ENCODE assay signal across 13 cellular contexts in genomic region chr11:34262601-34263081, GRCh38.
A peak's percentile ranks its signal among the peaks of the same experiment; 100 is the strongest.
DNase-seq lines count a peak whose midpoint lies in the region; ATAC-seq, FAIRE-seq and TF ChIP-seq lines count a peak whose summit lies in the region.
"Had no signal": no experiment of that assay in that cellular context is flagged by ENCODE, and none has a peak within 500 bp of the region (broad histone marks: within the 10 kb centered on the region; RNA-seq: fewer than 3 reads in every experiment).

No MANE protein-coding gene starts in this region.

- FAIRE-seq in GM12892 (lab: Jason Lieb, UNC), result no peak

- H2BK5ac ChIP-seq in H9 (ENCODE audit: insufficient read length, low read length), result no peak overlapping the region

- no peak for TF ChIP-seq CTCF in H9 (conservative IDR thresholded peaks at IDR 0.05)
- no peak for TF ChIP-seq CTCF in PC-9 (conservative IDR thresholded peaks at IDR 0.05)
- TF ChIP-seq CTCF in MCF 10A (IDR thresholded peaks at IDR 0.05; ENCODE audit: unreplicated experiment), result no peak

- no peak overlapping the region for H3K14ac ChIP-seq in H9 (ENCODE audit: insufficient read depth, low read length)

- no peaks in the 10 kb centered on the region for H3K36me3 ChIP-seq in PC-9 (ENCODE audit: low read depth)

- H3K4me3 Mint-ChIP-seq in H9 (no peak overlapping the region), MCF 10A (ENCODE audit: unreplicated experiment) (no peak overlapping the region)
- H3K4me3 Mint-ChIP-seq: activated naive CD8-positive, alpha-beta T cell treated with anti-CD3 and anti-CD28 coated beads for 36 hours; central memory CD8-positive, alpha-beta T cell; immature natural killer cell had no signal

- no CpG with 5 or more reads among the region's 6 CpGs for WGBS in H9 (ENCODE audit: extremely low coverage, insufficient read length, low lambda C conversion rate)

- TF ChIP-seq POLR2A in GM12892 (IDR thresholded peaks at IDR 0.05; ENCODE audit: low read depth, low read length), result no peak

- no peak overlapping the region for H3K4me3 ChIP-seq in PC-9

- H3T11ph ChIP-seq in H9 (ENCODE audit: low read length), result no peak overlapping the region

- H3K9ac ChIP-seq in H9 (ENCODE audit: extremely low read depth, insufficient read length, low read length), result no peak overlapping the region

- no peak overlapping the region for H3K56ac ChIP-seq in H9 (ENCODE audit: insufficient read length, low read depth, low read length)

- H4K5ac ChIP-seq in H9 (ENCODE audit: insufficient read length, low read depth, low read length), result no peak overlapping the region

- BruUV-seq in PC-9 (replicated peaks; lab: Mats Ljungman, UMichigan), result no TSS peak
- no TSS peak for BruUV-seq in MCF 10A (replicated peaks; lab: Mats Ljungman, UMichigan)

- H2AK5ac ChIP-seq in H9 (ENCODE audit: insufficient read length, low read length), result no peak overlapping the region

- no peaks in the 10 kb centered on the region for H4K20me1 ChIP-seq in H9 (ENCODE audit: control insufficient read depth, insufficient read depth, insufficient read length)
- H4K20me1 ChIP-seq in PC-9 (ENCODE audit: insufficient read depth), result no peaks in the 10 kb centered on the region

- no peak overlapping the region for H2BK15ac ChIP-seq in H9 (ENCODE audit: low read depth, low read length)

- H3K18ac ChIP-seq in H9 (ENCODE audit: insufficient read length, low read depth, low read length), result no peak overlapping the region

- H3K9me3 ChIP-seq in H9 (ENCODE audit: control insufficient read depth, low read depth, low read length) (no peaks in the 10 kb centered on the region), PC-9 (ENCODE audit: insufficient read depth, low read depth) (no peaks in the 10 kb centered on the region)

- POLR2A ChIA-PET in PC-9 (lab: Charles Lee; ENCODE audit: unreplicated experiment) (interaction anchor here (0.6 to 0.9 kb wide), 4 partner anchors 18 to 82 kb away, joined by 3 to 10 read pairs (median 4); no protein-coding TSS in a partner anchor), MCF 10A (lab: Yijun Ruan, JAX) (interaction anchor here (0.6 to 1.6 kb wide), 6 partner anchors 9 to 474 kb away, joined by 3 to 5 read pairs (median 4); no protein-coding TSS in a partner anchor)

- no peak overlapping the region for H4K8ac ChIP-seq in H9 (replicated peaks; ENCODE audit: insufficient read length, low read depth, low read length)

- H2AFZ ChIP-seq in H9 (ENCODE audit: low read length) (no peak overlapping the region), PC-9 (no peak overlapping the region)

- H3K27me3 Mint-ChIP-seq in H9 (ENCODE audit: low read depth) (no peaks in the 10 kb centered on the region; the same call in 1 of the 2 replicates), MCF 10A (ENCODE audit: insufficient read depth, unreplicated experiment) (no peaks in the 10 kb centered on the region)
- H3K27me3 Mint-ChIP-seq: activated naive CD8-positive, alpha-beta T cell treated with anti-CD3 and anti-CD28 coated beads for 36 hours; central memory CD8-positive, alpha-beta T cell had no signal

- H3K4ac ChIP-seq in H9 (ENCODE audit: low read depth, low read length), result no peak overlapping the region

- H3K4me1 ChIP-seq in H9 (ENCODE audit: insufficient read depth, low read length), result peaks cover 4% of the 10 kb centered on the region; the same call in 1 of the 2 replicates
- peaks cover 63% of the 10 kb centered on the region for H3K4me1 ChIP-seq in PC-9 (replicated peaks; ENCODE audit: insufficient read depth)

- H4K91ac ChIP-seq in H9 (ENCODE audit: insufficient read length, low read depth, low read length), result no peak overlapping the region

- peaks cover 28 to 36% of the 10 kb centered on the region in 2 experiments for H3K4me1 Mint-ChIP-seq in H9
- peaks cover 20% of the 10 kb centered on the region for H3K4me1 Mint-ChIP-seq in MCF 10A (ENCODE audit: insufficient read depth, unreplicated experiment)
- H3K4me1 Mint-ChIP-seq: central memory CD8-positive, alpha-beta T cell; immature natural killer cell had no signal

- H2BK12ac ChIP-seq in H9 (ENCODE audit: insufficient read length, low read depth, low read length), result no peak overlapping the region

- ATAC-seq in sciatic nerve, result peak; percentile 53

- H3F3A ChIP-seq in PC-9 (ENCODE audit: insufficient read depth, low read depth), result peaks cover 37% of the 10 kb centered on the region

- H3K9me2 ChIP-seq in PC-9 (ENCODE audit: insufficient read depth), result no peaks in the 10 kb centered on the region

- H3K27ac ChIP-seq in H9 (ENCODE audit: insufficient read length, low read depth, low read length), result no peak overlapping the region
- H3K27ac ChIP-seq in PC-9, result peak overlapping the region; percentile 79

- H3K23me2 ChIP-seq in H9 (ENCODE audit: insufficient read length, low read depth, low read length, poor library complexity, severe bottlenecking), result no peaks in the 10 kb centered on the region

- H3K4me2 ChIP-seq in H9 (ENCODE audit: insufficient read depth, insufficient read length, low read length) (no peak overlapping the region), PC-9 (peak overlapping the region; percentile 27)

- H3K27ac Mint-ChIP-seq in H9, result peak overlapping the region in 2 of 3 experiments; percentile 53 to 88; a peak in 4 of 7 replicates
- H3K27ac Mint-ChIP-seq in MCF 10A (ENCODE audit: low read depth, unreplicated experiment), result no peak overlapping the region
- H3K27ac Mint-ChIP-seq: activated naive CD8-positive, alpha-beta T cell treated with anti-CD3 and anti-CD28 coated beads for 36 hours; CD4-positive, alpha-beta memory T cell; immature natural killer cell had no signal

- H3K79me1 ChIP-seq in H9 (ENCODE audit: insufficient read depth, low read depth, low read length, poor library complexity, severe bottlenecking), result no peaks in the 10 kb centered on the region

- no peak overlapping the region for H2BK120ac ChIP-seq in H9 (ENCODE audit: low read depth, low read length, poor library complexity, severe bottlenecking)

- DNase-seq in H9, result no peak
- peak in 1 of 2 experiments; percentile 33 for DNase-seq in PC-9
- DNase-seq in inferior parietal cortex (ENCODE audit: extremely low spot score), result peak; percentile 74
- no peak for DNase-seq in sciatic nerve (ENCODE audit: low spot score)
- no peak for DNase-seq in GM12892 (ENCODE audit: insufficient read length)
- no peak for DNase-seq in MCF 10A (ENCODE audit: unreplicated experiment)
- no peak for DNase-seq in NCI-H82 (lab: John Stamatoyannopoulos, UW)
- no peak for DNase-seq in SIG-M5 treated with dmso at 0.1 percent for 504 hours (lab: John Stamatoyannopoulos, UW; ENCODE audit: unreplicated experiment)
- DNase-seq: activated naive CD8-positive, alpha-beta T cell treated with anti-CD3 and anti-CD28 coated beads for 36 hours; CD4-positive, alpha-beta memory T cell; immature natural killer cell; stimulated activated CD4-positive, alpha-beta T cell treated with anti-CD3 and anti-CD28 coated beads, Interleukin-2, amount 100 ng/mL, for 24 hours had no signal

- H3K79me2 ChIP-seq in H9 (ENCODE audit: insufficient read depth, low read length) (no peaks in the 10 kb centered on the region), PC-9 (ENCODE audit: low read depth) (peaks cover 86% of the 10 kb centered on the region)

- H3K36me3 Mint-ChIP-seq in H9 (ENCODE audit: insufficient read depth in 1 of 3, low read depth in 3 of 3) (no peaks in the 10 kb centered on the region), MCF 10A (ENCODE audit: insufficient read depth, unreplicated experiment) (no peaks in the 10 kb centered on the region)
- H3K36me3 Mint-ChIP-seq: activated naive CD8-positive, alpha-beta T cell treated with anti-CD3 and anti-CD28 coated beads for 36 hours; CD4-positive, alpha-beta memory T cell; immature natural killer cell had no signal

- H3K23ac ChIP-seq in H9 (ENCODE audit: insufficient read length, low read depth, low read length), result no peak overlapping the region

- H3K9me3 Mint-ChIP-seq in H9, result no peaks in the 10 kb centered on the region
- H3K9me3 Mint-ChIP-seq in MCF 10A (ENCODE audit: unreplicated experiment), result no peaks in the 10 kb centered on the region
- H3K9me3 Mint-ChIP-seq: activated naive CD8-positive, alpha-beta T cell treated with anti-CD3 and anti-CD28 coated beads for 36 hours; CD4-positive, alpha-beta memory T cell; central memory CD8-positive, alpha-beta T cell; immature natural killer cell had no signal

- intact Hi-C loops in PC-9 (cut with micrococcal nuclease; ENCODE audit: unreplicated experiment), result loop anchor here (1.0 to 5.0 kb wide), 7 partner anchors 11 to 96 kb away; partner anchors contain the start of gene ABTB2
- intact Hi-C loops in sciatic nerve (cut with DNase I), result loop anchor here (5.0 kb wide), 1 partner anchor 80 kb away; no protein-coding TSS in a partner anchor
- intact Hi-C loops in MCF 10A (cut with micrococcal nuclease), result loop anchor here (1.0 kb wide), 1 partner anchor 12 kb away; no protein-coding TSS in a partner anchor

- H2BK20ac ChIP-seq in H9 (ENCODE audit: low read depth, low read length, poor library complexity, severe bottlenecking), result no peak overlapping the region

- CTCF ChIA-PET in PC-9 (lab: Charles Lee), result interaction anchor here (0.7 to 2.4 kb wide), 4 partner anchors 12 to 95 kb away, joined by 3 to 11 read pairs (median 5); partner anchors contain the start of gene ABTB2
- CTCF ChIA-PET in MCF 10A (lab: Yijun Ruan, JAX), result interaction anchor here (0.7 to 1.3 kb wide), 3 partner anchors 11 to 88 kb away, joined by 3 read pairs; no protein-coding TSS in a partner anchor

- H3K27me3 ChIP-seq in H9 (ENCODE audit: insufficient read depth, low read length), result no peaks in the 10 kb centered on the region
- no peaks in the 10 kb centered on the region for H3K27me3 ChIP-seq in PC-9 (ENCODE audit: insufficient read depth, low read depth)
